ENCODE assay signal across 11 cellular contexts in genomic region chrX:53239474-53239873, GRCh38. TPM values are rescaled to one million over a fixed set of nuclear protein-coding genes. Genes with fewer than 3 reads are reported as not detected.
A peak's percentile ranks its signal among the peaks of the same experiment; 100 is the strongest.
DNase-seq lines count a peak whose midpoint lies in the region; ATAC-seq, FAIRE-seq and TF ChIP-seq lines count a peak whose summit lies in the region.
"Had no signal": no experiment of that assay in that cellular context is flagged by ENCODE, and none has a peak within 500 bp of the region (broad histone marks: within the 10 kb centered on the region; RNA-seq: fewer than 3 reads in every experiment).

No MANE protein-coding gene starts in this region.

- FAIRE-seq in kidney (lab: Jason Lieb, UNC), result no peak

- POLR2A ChIA-PET in activated CD4-positive, alpha-beta memory T cell treated with anti-CD3 and anti-CD28 coated beads for 36 hours (lab: Charles Lee), result no interaction called here

- no peaks in the 10 kb centered on the region for H3K36me3 Mint-ChIP-seq in activated CD4-positive, alpha-beta memory T cell treated with anti-CD3 and anti-CD28 coated beads for 36 hours

- no peak overlapping the region for H3K4me3 Mint-ChIP-seq in activated CD4-positive, alpha-beta memory T cell treated with anti-CD3 and anti-CD28 coated beads for 36 hours

- no peak overlapping the region for H3K9ac ChIP-seq in kidney (ENCODE audit: low read length in 2 of 2)

- TF ChIP-seq CTCF in kidney (IDR thresholded peaks at IDR 0.05; ENCODE audit: borderline replicate concordance, extremely low read depth, insufficient read depth), result peak; percentile 23

- no peak for ATAC-seq in HG03432 (IDR thresholded peaks at IDR 0.05; ENCODE audit: unreplicated experiment)

- H3K4me1 ChIP-seq in kidney (ENCODE audit: control insufficient read depth in 1 of 2, insufficient read depth in 1 of 2, low read depth in 1 of 2, low read length in 2 of 2), result no peaks in the 10 kb centered on the region
- H3K4me1 ChIP-seq: uterus had no signal

- intact Hi-C loops in activated CD4-positive, alpha-beta memory T cell treated with anti-CD3 and anti-CD28 coated beads for 36 hours (cut with micrococcal nuclease), result no loop called here
- intact Hi-C loops in kidney (cut with DNase I), result no loop called here

- no peak overlapping the region for H3K27ac ChIP-seq in kidney (ENCODE audit: low read depth in 2 of 2, low read length in 2 of 2)
- H3K27ac ChIP-seq: uterus, VCaP had no signal

- H3K9me3 ChIP-seq in kidney (ENCODE audit: control insufficient read depth in 1 of 2, low read length in 2 of 2), result no peaks in the 10 kb centered on the region
- H3K9me3 ChIP-seq: uterus had no signal

- CTCF ChIA-PET in activated CD4-positive, alpha-beta memory T cell treated with anti-CD3 and anti-CD28 coated beads for 36 hours (lab: Charles Lee), result interaction anchor here (0.6 to 1.5 kb wide), 9 partner anchors 8 to 133 kb away, joined by 3 to 5 read pairs (median 3); partner anchors contain the start of gene KDM5C

- DNase-seq in ELR (ENCODE audit: low read depth) (peak; percentile 6), HT1080 (ENCODE audit: low read depth) (peak; percentile 20), kidney (no peak), LoVo (ENCODE audit: low spot score) (no peak), NCI-H187 (lab: John Stamatoyannopoulos, UW) (no peak), SIG-M5 (lab: John Stamatoyannopoulos, UW) (no peak)
- DNase-seq in activated CD4-positive, alpha-beta memory T cell treated with anti-CD3 and anti-CD28 coated beads for 36 hours, result peak; percentile 66
- DNase-seq: occipital lobe, uterus had no signal

- H3K4me3 ChIP-seq in kidney (ENCODE audit: low read length in 2 of 2), result no peak overlapping the region
- H3K4me3 ChIP-seq: uterus had no signal

- H3K36me3 ChIP-seq in kidney (ENCODE audit: control insufficient read depth in 1 of 2, insufficient read depth in 2 of 2, low read length in 2 of 2), result peaks cover 7 to 15% of the 10 kb centered on the region in 2 donors
- H3K36me3 ChIP-seq: uterus had no signal

- no peaks in the 10 kb centered on the region for H3K27me3 Mint-ChIP-seq in activated CD4-positive, alpha-beta memory T cell treated with anti-CD3 and anti-CD28 coated beads for 36 hours

- H3K9me3 Mint-ChIP-seq in activated CD4-positive, alpha-beta memory T cell treated with anti-CD3 and anti-CD28 coated beads for 36 hours, result no peaks in the 10 kb centered on the region

- no peak overlapping the region for H3K27ac Mint-ChIP-seq in activated CD4-positive, alpha-beta memory T cell treated with anti-CD3 and anti-CD28 coated beads for 36 hours

- peaks cover 4% of the 10 kb centered on the region for H3K4me1 Mint-ChIP-seq in activated CD4-positive, alpha-beta memory T cell treated with anti-CD3 and anti-CD28 coated beads for 36 hours (ENCODE audit: low read depth)

RNA-seq across cellular contexts. Expression of gene KDM5C, which starts 14.5 kb away (rescaled TPM):
- total RNA-seq in HT1080 (2014; rRNA removed; shearing (Covaris generic)), result 50.7 and 57.2 TPM in 2 replicates
- polyA plus RNA-seq in HT1080 (2015; cell fraction: cytosol; rRNA removed), result 33.3 and 38.8 TPM in 2 replicates
- polyA plus RNA-seq in HT1080 (2015; cell fraction: nucleus; rRNA removed), result 104 and 109 TPM in 2 replicates
- 10 to 100 TPM; 77.6 to 86.0 TPM for total RNA-seq in activated CD4-positive, alpha-beta memory T cell treated with anti-CD3 and anti-CD28 coated beads for 36 hours
- 114 TPM for total RNA-seq in kidney
- polyA plus RNA-seq in kidney (ENCODE audit: insufficient read depth, low read depth, low replicate concordance), result 14.9 TPM

RNA-seq across cellular contexts. Expression of gene IQSEC2, which starts 41.9 kb away (rescaled TPM):
- total RNA-seq in HT1080 (2014; rRNA removed; shearing (Covaris generic)), result 4.3 and 9.8 TPM in 2 replicates
- polyA plus RNA-seq in HT1080 (2015; cell fraction: cytosol; rRNA removed), result 5.5 and 7.1 TPM in 2 replicates
- polyA plus RNA-seq in HT1080 (2015; cell fraction: nucleus; rRNA removed), result 4.2 and 10.5 TPM in 2 replicates
- total RNA-seq in activated CD4-positive, alpha-beta memory T cell treated with anti-CD3 and anti-CD28 coated beads for 36 hours, result under 1 TPM; 0.39 to 0.74 TPM
- total RNA-seq in kidney, result 20.9 TPM
- 56.2 TPM for polyA plus RNA-seq in kidney (ENCODE audit: insufficient read depth, low read depth, low replicate concordance)

Comparison
In these comparisons a context has a peak if more than half of its experiments do, and no peak if none do; other contexts are left out.
1. DNase-seq: peak in ELR (single experiment), HT1080 (single experiment) and activated CD4-positive, alpha-beta memory T cell treated with anti-CD3 and anti-CD28 coated beads for 36 hours (single experiment); none in kidney (single experiment), LoVo (single experiment), NCI-H187 (0 of 2) and SIG-M5 (single experiment).